Comparison of ENCODE assay signal across 9 cellular contexts in genomic region chr3:170220871-170221270, GRCh38. TPM values are rescaled to one million over a fixed set of nuclear protein-coding genes. Genes with fewer than 3 reads are reported as not detected.
A peak's percentile ranks its signal among the peaks of the same experiment; 100 is the strongest.
DNase-seq lines count a peak whose midpoint lies in the region; ATAC-seq and TF ChIP-seq lines count a peak whose summit lies in the region.
"Had no signal": no experiment of that assay in that cellular context is flagged by ENCODE, and none has a peak within 500 bp of the region (broad histone marks: within the 10 kb centered on the region; RNA-seq: fewer than 3 reads in every experiment).

No MANE protein-coding gene starts in this region.

- no peaks in the 10 kb centered on the region for H3K9me1 ChIP-seq in IMR-90 (ENCODE audit: insufficient read depth, low read length)

- dilution Hi-C loops in IMR-90 (cut with HindIII; ENCODE audit: low sequenced_read_pairs, unreplicated experiment), result no loop called here

- H3K27ac Mint-ChIP-seq in activated CD8-positive, alpha-beta memory T cell treated with anti-CD3 and anti-CD28 coated beads, Interleukin-2, amount 10 ng/mL, durations not matched to agents 7 days and 5 days, result no peak overlapping the region
- no peak overlapping the region for H3K27ac Mint-ChIP-seq in osteocyte (ENCODE audit: unreplicated experiment)

- peaks cover 3% of the 10 kb centered on the region for H3K9me3 Mint-ChIP-seq in activated CD8-positive, alpha-beta memory T cell treated with anti-CD3 and anti-CD28 coated beads, Interleukin-2, amount 10 ng/mL, durations not matched to agents 7 days and 5 days (ENCODE audit: low read depth)
- no peaks in the 10 kb centered on the region for H3K9me3 Mint-ChIP-seq in osteocyte (ENCODE audit: unreplicated experiment)

- no peak overlapping the region for H3K27ac ChIP-seq in IMR-90 (ENCODE audit: insufficient read depth, low read length)
- H3K27ac ChIP-seq in brain microvascular endothelial cell, result no peak overlapping the region

- H3K14ac ChIP-seq in IMR-90 (replicated peaks; ENCODE audit: low read depth, low read length), result no peak overlapping the region

- peaks cover 3% of the 10 kb centered on the region for H3K4me1 ChIP-seq in IMR-90 (ENCODE audit: control insufficient read depth, insufficient read depth, low read length)

- no peak overlapping the region for H3K4me3 ChIP-seq in IMR-90 (ENCODE audit: insufficient read depth, low read depth, low read length)
- H3K4me3 ChIP-seq in brain microvascular endothelial cell (ENCODE audit: low read depth, low read length), result no peak overlapping the region

- H3K4me3 Mint-ChIP-seq in activated CD8-positive, alpha-beta memory T cell treated with anti-CD3 and anti-CD28 coated beads, Interleukin-2, amount 10 ng/mL, durations not matched to agents 7 days and 5 days, result peak overlapping the region; percentile 4
- H3K4me3 Mint-ChIP-seq in osteocyte (ENCODE audit: unreplicated experiment), result peak overlapping the region; percentile 14

- no peak for DNase-seq in activated CD8-positive, alpha-beta memory T cell treated with anti-CD3 and anti-CD28 coated beads, Interleukin-2, amount 10 ng/mL, durations not matched to agents 7 days and 5 days
- DNase-seq in activated CD8-positive, alpha-beta memory T cell treated with anti-CD3 and anti-CD28 coated beads, Interleukin-2, amount 50 U/mL, for 4 hours, result no peak
- peak; percentile 75 for DNase-seq in IMR-90
- peak; percentile 52 for DNase-seq in brain microvascular endothelial cell
- no peak for DNase-seq in osteocyte (ENCODE audit: extremely low spot score, unreplicated experiment)
- no peak for DNase-seq in DMS153 (lab: John Stamatoyannopoulos, UW)
- no peak for DNase-seq in NCI-H748 treated with DMSO at 0.1 percent for 48 hours (lab: John Stamatoyannopoulos, UW)
- DNase-seq: NCI-H524 treated with DMSO at 0.1 percent for 48 hours had no signal

- H2AK5ac ChIP-seq in IMR-90 (ENCODE audit: low read depth, low read length), result peak overlapping the region; percentile 8; the same call in 1 of the 2 replicates

- no peak overlapping the region for H3K23ac ChIP-seq in IMR-90 (ENCODE audit: low read depth, low read length)

- H3K18ac ChIP-seq in IMR-90 (ENCODE audit: low read depth, low read length), result no peak overlapping the region

- CTCF ChIA-PET in activated CD8-positive, alpha-beta memory T cell treated with anti-CD3 and anti-CD28 coated beads, Interleukin-2, amount 10 ng/mL, durations not matched to agents 7 days and 5 days (lab: Charles Lee), result no interaction called here
- CTCF ChIA-PET in IMR-90 (lab: Yijun Ruan, JAX), result no interaction called here

- in situ Hi-C loops in IMR-90 (cut with MboI; ENCODE audit: low sequenced_read_pairs) (no loop called here), brain microvascular endothelial cell (cut with HindIII; ENCODE audit: low pct_ligation_motif_present, low sequenced_read_pairs) (no loop called here)

- H3K36me3 Mint-ChIP-seq in activated CD8-positive, alpha-beta memory T cell treated with anti-CD3 and anti-CD28 coated beads, Interleukin-2, amount 10 ng/mL, durations not matched to agents 7 days and 5 days, result no peaks in the 10 kb centered on the region
- H3K36me3 Mint-ChIP-seq in osteocyte (ENCODE audit: unreplicated experiment), result no peaks in the 10 kb centered on the region

- no peak overlapping the region for H2BK5ac ChIP-seq in IMR-90 (ENCODE audit: low read depth, low read length, poor library complexity, severe bottlenecking)

- no peak overlapping the region for H3K56ac ChIP-seq in IMR-90 (ENCODE audit: extremely low read depth, insufficient read depth, low read length)

- H3K4ac ChIP-seq in IMR-90 (ENCODE audit: low read depth, low read length), result peak overlapping the region; percentile 3; the same call in 1 of the 2 replicates

- H3K4me1 Mint-ChIP-seq in activated CD8-positive, alpha-beta memory T cell treated with anti-CD3 and anti-CD28 coated beads, Interleukin-2, amount 10 ng/mL, durations not matched to agents 7 days and 5 days, result peaks cover 24% of the 10 kb centered on the region
- peaks cover 29% of the 10 kb centered on the region for H3K4me1 Mint-ChIP-seq in osteocyte (ENCODE audit: unreplicated experiment)

- peaks cover 0 to 15% of the 10 kb centered on the region in 2 experiments; a peak in 2 of 4 replicates for H3K79me1 ChIP-seq in IMR-90 (ENCODE audit: low read depth in 1 of 2, low read length in 2 of 2)

- H4K5ac ChIP-seq in IMR-90 (ENCODE audit: low read depth, low read length), result no peak overlapping the region

- H2BK15ac ChIP-seq in IMR-90 (ENCODE audit: low read depth, low read length), result no peak overlapping the region

- H3K9ac ChIP-seq in IMR-90 (ENCODE audit: low read depth, low read length), result no peak overlapping the region

- H2BK120ac ChIP-seq in IMR-90 (ENCODE audit: low read depth, low read length), result no peak overlapping the region

- no peak for TF ChIP-seq POLR2A in IMR-90 (IDR thresholded peaks at IDR 0.05; ENCODE audit: low read depth, low read length)

- no peak overlapping the region for H3K4me2 ChIP-seq in IMR-90 (ENCODE audit: low read depth, low read length)

- TF ChIP-seq CTCF in IMR-90 (conservative IDR thresholded peaks at IDR 0.05; ENCODE audit: low read depth, low read length) (no peak), brain microvascular endothelial cell (IDR thresholded peaks at IDR 0.05; ENCODE audit: low read depth, low read length, missing control alignments) (no peak), osteocyte (IDR thresholded peaks at IDR 0.05) (no peak)

- no CpG with 5 or more reads among the region's 4 CpGs for WGBS in IMR-90 (ENCODE audit: extremely low coverage in 2 of 2, insufficient read length in 1 of 2), 2 experiments

- H3K9me3 ChIP-seq in IMR-90 (ENCODE audit: control insufficient read depth, insufficient read depth, low read length), result no peaks in the 10 kb centered on the region

- H2AFZ ChIP-seq in IMR-90 (replicated peaks; ENCODE audit: low read length, poor library complexity), result no peak overlapping the region

- ATAC-seq in activated CD8-positive, alpha-beta memory T cell treated with anti-CD3 and anti-CD28 coated beads, Interleukin-2, amount 10 ng/mL, durations not matched to agents 7 days and 5 days, result no peak
- no peak for ATAC-seq in IMR-90 (ENCODE audit: low read depth)
- ATAC-seq in GM19035 (IDR thresholded peaks at IDR 0.05; ENCODE audit: unreplicated experiment), result no peak

- H3K27me3 ChIP-seq in IMR-90 (ENCODE audit: control insufficient read depth, insufficient read depth, low read length) (no peaks in the 10 kb centered on the region), brain microvascular endothelial cell (replicated peaks) (no peaks in the 10 kb centered on the region)

- no peak overlapping the region for H2BK20ac ChIP-seq in IMR-90 (ENCODE audit: low read depth, low read length)

- no peak overlapping the region for H4K8ac ChIP-seq in IMR-90 (ENCODE audit: low read depth in 2 of 2, low read length in 2 of 2)

- no peaks in the 10 kb centered on the region for H3K27me3 Mint-ChIP-seq in activated CD8-positive, alpha-beta memory T cell treated with anti-CD3 and anti-CD28 coated beads, Interleukin-2, amount 10 ng/mL, durations not matched to agents 7 days and 5 days
- H3K27me3 Mint-ChIP-seq in osteocyte (ENCODE audit: unreplicated experiment), result no peaks in the 10 kb centered on the region

- H3K36me3 ChIP-seq in IMR-90 (ENCODE audit: control insufficient read depth, insufficient read depth, low read length), result no peaks in the 10 kb centered on the region
- no peaks in the 10 kb centered on the region for H3K36me3 ChIP-seq in brain microvascular endothelial cell (replicated peaks)

- BruUV-seq in IMR-90 (replicated peaks; lab: Mats Ljungman, UMichigan), result no TSS peak

- POLR2A ChIA-PET in IMR-90 (lab: Charles Lee; ENCODE audit: unreplicated experiment), result no interaction called here

- no peak overlapping the region for H4K91ac ChIP-seq in IMR-90 (ENCODE audit: insufficient read depth, low read depth, low read length)

- no peak overlapping the region for H2AK9ac ChIP-seq in IMR-90 (replicated peaks; ENCODE audit: low read depth, low read length, poor library complexity)

- intact Hi-C loops in IMR-90 (cut with micrococcal nuclease), result no loop called here

- TF ChIP-seq RAD21 in IMR-90 (IDR thresholded peaks at IDR 0.05; ENCODE audit: low read length), result no peak

- H4K20me1 ChIP-seq in IMR-90 (ENCODE audit: insufficient read depth, low read length), result peaks cover 3% of the 10 kb centered on the region; the same call in 1 of the 2 replicates

TF ChIP-seq in IMR-90, 13 proteins besides CTCF, POLR2A, EP300 and RAD21:
- TF ChIP-seq FOS (IDR thresholded peaks at IDR 0.05; ENCODE audit: low read depth, low read length), result no peak
- TF ChIP-seq RCOR1 (IDR thresholded peaks at IDR 0.05; ENCODE audit: insufficient replicate concordance, low read length), result peak; percentile 88

RNA-seq across cellular contexts. Expression of gene PRKCI, which starts 1.4 kb away (rescaled TPM):
- 10 to 100 TPM; 13.3 to 16.4 TPM for total RNA-seq in activated CD8-positive, alpha-beta memory T cell treated with anti-CD3 and anti-CD28 coated beads, Interleukin-2, amount 10 ng/mL, durations not matched to agents 7 days and 5 days
- total RNA-seq in IMR-90 (2012; rRNA removed), result 53.4 and 84.2 TPM in 2 replicates
- 21.0 and 28.7 TPM in 2 replicates for polyA plus RNA-seq in IMR-90 (2012; rRNA removed)
- polyA plus RNA-seq in IMR-90 (2012; cell fraction: cytosol; rRNA removed), result 4.9 and 6.5 TPM in 2 replicates
- 6.0 and 33.5 TPM in 2 replicates for polyA plus RNA-seq in IMR-90 (2012; cell fraction: nucleus; rRNA removed; ENCODE audit: low replicate concordance)
- 43.8 and 48.0 TPM in 2 replicates for total RNA-seq in osteocyte

RNA-seq across cellular contexts. Expression of gene PHC3, which starts 39.3 kb away (rescaled TPM):
- 10 to 100 TPM; 51.4 to 78.3 TPM for total RNA-seq in activated CD8-positive, alpha-beta memory T cell treated with anti-CD3 and anti-CD28 coated beads, Interleukin-2, amount 10 ng/mL, durations not matched to agents 7 days and 5 days
- 17.5 and 26.3 TPM in 2 replicates for total RNA-seq in IMR-90 (2012; rRNA removed)
- 18.3 and 24.2 TPM in 2 replicates for polyA plus RNA-seq in IMR-90 (2012; rRNA removed)
- 3.0 and 9.0 TPM in 2 replicates for polyA plus RNA-seq in IMR-90 (2012; cell fraction: cytosol; rRNA removed)
- polyA plus RNA-seq in IMR-90 (2012; cell fraction: nucleus; rRNA removed; ENCODE audit: low replicate concordance), result 18.4 and 48.1 TPM in 2 replicates
- total RNA-seq in osteocyte, result 52.3 and 63.8 TPM in 2 replicates

Comparison
In these comparisons a context has a peak if more than half of its experiments do, and no peak if none do; other contexts are left out.
1. DNase-seq: peak in IMR-90 (single experiment) and brain microvascular endothelial cell (single experiment); none in activated CD8-positive, alpha-beta memory T cell treated with anti-CD3 and anti-CD28 coated beads, Interleukin-2, amount 10 ng/mL, durations not matched to agents 7 days and 5 days (single experiment), activated CD8-positive, alpha-beta memory T cell treated with anti-CD3 and anti-CD28 coated beads, Interleukin-2, amount 50 U/mL, for 4 hours (single experiment), osteocyte (single experiment), DMS153 (single experiment) and NCI-H748 treated with DMSO at 0.1 percent for 48 hours (single experiment).